ENCODE assay signal across 8 cellular contexts in genomic region chr9:88173378-88173999, GRCh38. TPM values are rescaled to one million over a fixed set of nuclear protein-coding genes. Genes with fewer than 3 reads are reported as not detected.
DNase-seq lines count a peak whose midpoint lies in the region; ATAC-seq and TF ChIP-seq lines count a peak whose summit lies in the region.

No MANE protein-coding gene starts in this region.

- H3K36me3 ChIP-seq in adrenal gland (replicated peaks in 1 of 2), result no peaks in the 10 kb centered on the region

- no peak for TF ChIP-seq POLR2A in adrenal gland (IDR thresholded peaks at IDR 0.05)

- H3K27me3 Mint-ChIP-seq in immature natural killer cell (ENCODE audit: low read depth in 3 of 3), result peaks cover 0 to 5% (median 2%) of the 10 kb centered on the region in 3 donors

- H3K4me3 Mint-ChIP-seq in immature natural killer cell, result no peak overlapping the region

- H3K27me3 ChIP-seq in adrenal gland, result no peaks in the 10 kb centered on the region

- H3K9me3 Mint-ChIP-seq in immature natural killer cell, result no peaks in the 10 kb centered on the region

- peak; percentile 65 for ATAC-seq in SK-N-SH treated with all-trans-retinoic acid at 6 μM for 48 hours
- ATAC-seq in HG02588 (IDR thresholded peaks at IDR 0.05; ENCODE audit: unreplicated experiment), result no peak

- WGBS in adrenal gland, 4 donors, result 68 to 74% (median 71%) methylated on average over 10 of the region's 10 CpGs

- no peaks in the 10 kb centered on the region for H3K4me1 ChIP-seq in adrenal gland (replicated peaks in 1 of 2)

- H3K27ac ChIP-seq in adrenal gland, result no peak overlapping the region

- intact Hi-C loops in adrenal gland (cut with DNase I), result no loop called here

- H3K27ac Mint-ChIP-seq in immature natural killer cell, result no peak overlapping the region

- peak; percentile 23 for DNase-seq in Caki2 (ENCODE audit: low read depth)
- peak; percentile 25 for DNase-seq in HuH-7.5 (ENCODE audit: low spot score)
- peak in 5 of 7 donors; percentile 24 to 67 (median 37) for DNase-seq in adrenal gland
- peak; percentile 48 to 52 (median 51) for DNase-seq in immature natural killer cell
- DNase-seq in stimulated activated CD8-positive, alpha-beta memory T cell treated with anti-CD3 and anti-CD28 coated beads, Interleukin-2, amount 100 ng/mL, for 48 hours (ENCODE audit: low read depth in 2 of 2), result peak; percentile 15 to 28
- no peak for DNase-seq in cerebellum (ENCODE audit: low spot score)

- no peaks in the 10 kb centered on the region for H3K9me3 ChIP-seq in adrenal gland (replicated peaks in 1 of 3)

- no peak overlapping the region for H3K4me3 ChIP-seq in adrenal gland

- H3K4me1 Mint-ChIP-seq in immature natural killer cell, result peaks cover 9 to 12% of the 10 kb centered on the region in 2 donors

- in situ Hi-C loops in Caki2 (cut with HindIII; ENCODE audit: low pct_unique_long_range_greater_than_20kb, low sequenced_read_pairs), result no loop called here

- TF ChIP-seq CTCF in adrenal gland (IDR thresholded peaks at IDR 0.05), result peak in 5 of 6 experiments; percentile 18 to 57 (median 52)

- H3K36me3 Mint-ChIP-seq in immature natural killer cell, result no peaks in the 10 kb centered on the region

TF ChIP-seq in SK-N-SH treated with all-trans-retinoic acid at 6 μM for 48 hours, 23 proteins besides CTCF, POLR2A, EP300 and RAD21:
- TF ChIP-seq POU6F1 (CRISPR knock-in tag; IDR thresholded peaks at IDR 0.05; ENCODE audit: borderline replicate concordance, low read depth) (no peak), ZFP30 (CRISPR knock-in tag; IDR thresholded peaks at IDR 0.05) (no peak), PATZ1 (CRISPR knock-in tag; IDR thresholded peaks at IDR 0.05; ENCODE audit: borderline replicate concordance) (no peak), ZNF70 (CRISPR knock-in tag; IDR thresholded peaks at IDR 0.05) (no peak), RARB (CRISPR knock-in tag; IDR thresholded peaks at IDR 0.05) (no peak), TOX (CRISPR knock-in tag; IDR thresholded peaks at IDR 0.05; ENCODE audit: borderline replicate concordance) (no peak), GLIS3 (CRISPR knock-in tag; IDR thresholded peaks at IDR 0.05) (no peak), TSHZ2 (CRISPR knock-in tag; IDR thresholded peaks at IDR 0.05) (no peak), CREB5 (CRISPR knock-in tag; IDR thresholded peaks at IDR 0.05; ENCODE audit: low read depth) (no peak), OSR1 (CRISPR knock-in tag; IDR thresholded peaks at IDR 0.05) (no peak), ZNF565 (CRISPR knock-in tag; conservative IDR thresholded peaks at IDR 0.05; ENCODE audit: low read depth) (no peak), PPARA (CRISPR knock-in tag; IDR thresholded peaks at IDR 0.05; ENCODE audit: borderline replicate concordance) (no peak), CSRNP3 (CRISPR knock-in tag; IDR thresholded peaks at IDR 0.05) (no peak), ISL1 (CRISPR knock-in tag; IDR thresholded peaks at IDR 0.05) (no peak), ARNTL (CRISPR knock-in tag; IDR thresholded peaks at IDR 0.05; ENCODE audit: borderline replicate concordance, low read depth) (no peak), SNAI2 (CRISPR knock-in tag; IDR thresholded peaks at IDR 0.05) (no peak), ZFP3 (CRISPR knock-in tag; IDR thresholded peaks at IDR 0.05) (no peak), TCF4 (CRISPR knock-in tag; IDR thresholded peaks at IDR 0.05; ENCODE audit: borderline replicate concordance) (no peak), ESRRG (CRISPR knock-in tag; IDR thresholded peaks at IDR 0.05) (no peak), CSDC2 (CRISPR knock-in tag; IDR thresholded peaks at IDR 0.05) (no peak)
TF ChIP-seq in SK-N-SH treated with all-trans-retinoic acid at 6 μM for 48 hours: peak in this region for 0.

RNA-seq across cellular contexts. Expression of gene SPATA31C2, which starts 35.2 kb away (rescaled TPM):
- not detected in 2 replicates for total RNA-seq in Caki2 (2014; rRNA removed; shearing (Covaris generic); ENCODE audit: low replicate concordance)
- not detected for total RNA-seq in adrenal gland
- polyA plus RNA-seq in adrenal gland, result not detected
- not detected for polyA plus RNA-seq in immature natural killer cell
- not detected for total RNA-seq in cerebellum
